In the genomic region with DNA sequence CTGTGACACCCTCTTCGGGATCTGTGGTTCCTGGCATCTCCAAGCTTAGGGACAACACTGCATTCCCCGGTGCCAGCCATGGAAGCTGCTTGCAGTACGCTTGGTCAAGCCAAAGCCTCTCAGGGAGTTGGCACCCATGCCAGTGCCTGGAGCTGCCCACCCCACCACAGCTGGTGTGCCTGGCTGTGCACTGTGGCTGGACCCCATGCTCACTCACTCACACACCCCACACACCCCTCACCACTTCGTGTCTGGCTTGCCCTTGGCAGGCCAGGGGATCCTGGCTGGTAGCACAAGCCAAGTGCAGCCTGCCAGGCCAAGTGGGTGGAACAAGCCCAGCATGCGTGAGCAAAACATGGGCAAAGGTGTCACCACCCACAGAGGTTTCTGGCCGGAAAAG, we compare ENCODE assay signal across 28 cellular contexts.
"Had no signal": no experiment of that assay in that cellular context is flagged by ENCODE, and none has a peak within 500 bp of the region (broad histone marks: within the 10 kb centered on the region; RNA-seq: fewer than 3 reads in every experiment).

No MANE protein-coding gene starts in this region.

- H3K9me3 ChIP-seq: Peyer's patch, SJSA1, SK-N-SH had no signal

- ATAC-seq: activated CD8-positive, alpha-beta T cell treated with anti-CD3 and anti-CD28 coated beads for 36 hours; activated T-helper 17 cell treated with anti-CD3 and anti-CD28 coated beads, Interleukin-2, amount 50 U/mL, for 72 hours; PC-3 had no signal

- H3K27ac ChIP-seq: brain microvascular endothelial cell, Peyer's patch, SJSA1 had no signal

- H3K27me3 ChIP-seq: brain microvascular endothelial cell, Peyer's patch, SJSA1 had no signal

- DNase-seq: activated CD4-positive, alpha-beta T cell treated with anti-CD3 and anti-CD28 coated beads, Interleukin-2, amount 10 ng/mL, durations not matched to agents 24 days and 14 days; activated CD4-positive, alpha-beta T cell treated with anti-CD3 and anti-CD28 coated beads, Interleukin-2, amount 50 U/mL, for 4 hours; activated CD8-positive, alpha-beta T cell treated with anti-CD3 and anti-CD28 coated beads for 36 hours; activated effector memory CD4-positive, alpha-beta T cell treated with anti-CD3 and anti-CD28 coated beads, Interleukin-2, amount 50 U/mL, for 16 hours; activated naive CD4-positive, alpha-beta T cell; activated naive CD4-positive, alpha-beta T cell treated with anti-CD3 and anti-CD28 coated beads, Interleukin-2, amount 50 U/mL, for 16 hours; activated naive CD8-positive, alpha-beta T cell treated with anti-CD3 and anti-CD28 coated beads for 36 hours; activated T-cell treated with anti-CD3 and anti-CD28 coated beads, Interleukin-2, amount 50 U/mL, for 1 hour; activated T-cell treated with anti-CD3 and anti-CD28 coated beads, Interleukin-2, amount 50 U/mL, for 72 hours; amniotic stem cell; aorta; brain microvascular endothelial cell; Kasumi-1; KG1; NCI-H1105; NCI-H1417 treated with DMSO at 0.1 percent for 48 hours; NCI-H1930; NCI-H345; NCI-H524 treated with DMSO at 0.1 percent for 48 hours; NCI-H748 treated with DMSO at 0.1 percent for 48 hours; NK-92 treated with Interleukin-12 subunit alpha and Interleukin-12 subunit beta, amount 100 ng/mL, for 24 hours; PC-3; Peyer's patch; RPMI8226; SHP77 treated with DMSO at 0.1 percent for 48 hours; SK-N-SH had no signal

- H3K4me1 ChIP-seq: Peyer's patch, SJSA1 had no signal

- H3K4me3 ChIP-seq: Peyer's patch, SJSA1 had no signal

- H3K36me3 ChIP-seq: brain microvascular endothelial cell, Peyer's patch, SJSA1 had no signal
